ENCODE assay signal across 1 cellular context in the genomic region with DNA sequence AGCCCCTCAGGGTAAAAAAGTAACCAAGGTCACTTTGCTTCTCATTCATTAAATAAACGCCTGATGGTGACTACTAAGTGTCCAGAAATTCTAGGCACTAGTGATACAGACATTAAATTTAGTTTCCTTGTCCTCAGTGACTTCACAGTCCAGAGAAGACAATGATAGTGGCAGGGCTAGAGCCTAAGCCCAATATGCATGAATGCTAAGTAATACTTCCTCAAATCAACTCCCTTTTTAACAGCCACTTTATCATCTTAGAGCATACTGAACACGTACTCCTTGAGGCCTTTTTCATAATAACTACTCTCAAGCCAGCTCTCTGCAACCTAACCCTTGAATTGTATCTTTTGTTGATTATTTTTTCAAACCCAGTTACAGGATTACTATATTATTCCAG.
TF ChIP-seq lines count a peak whose summit lies in the region.

No MANE protein-coding gene starts in this region.

TF ChIP-seq in GM23338, 12 proteins besides CTCF, POLR2A, EP300 and RAD21 (continued from another document):
- TF ChIP-seq, protein P1, sequence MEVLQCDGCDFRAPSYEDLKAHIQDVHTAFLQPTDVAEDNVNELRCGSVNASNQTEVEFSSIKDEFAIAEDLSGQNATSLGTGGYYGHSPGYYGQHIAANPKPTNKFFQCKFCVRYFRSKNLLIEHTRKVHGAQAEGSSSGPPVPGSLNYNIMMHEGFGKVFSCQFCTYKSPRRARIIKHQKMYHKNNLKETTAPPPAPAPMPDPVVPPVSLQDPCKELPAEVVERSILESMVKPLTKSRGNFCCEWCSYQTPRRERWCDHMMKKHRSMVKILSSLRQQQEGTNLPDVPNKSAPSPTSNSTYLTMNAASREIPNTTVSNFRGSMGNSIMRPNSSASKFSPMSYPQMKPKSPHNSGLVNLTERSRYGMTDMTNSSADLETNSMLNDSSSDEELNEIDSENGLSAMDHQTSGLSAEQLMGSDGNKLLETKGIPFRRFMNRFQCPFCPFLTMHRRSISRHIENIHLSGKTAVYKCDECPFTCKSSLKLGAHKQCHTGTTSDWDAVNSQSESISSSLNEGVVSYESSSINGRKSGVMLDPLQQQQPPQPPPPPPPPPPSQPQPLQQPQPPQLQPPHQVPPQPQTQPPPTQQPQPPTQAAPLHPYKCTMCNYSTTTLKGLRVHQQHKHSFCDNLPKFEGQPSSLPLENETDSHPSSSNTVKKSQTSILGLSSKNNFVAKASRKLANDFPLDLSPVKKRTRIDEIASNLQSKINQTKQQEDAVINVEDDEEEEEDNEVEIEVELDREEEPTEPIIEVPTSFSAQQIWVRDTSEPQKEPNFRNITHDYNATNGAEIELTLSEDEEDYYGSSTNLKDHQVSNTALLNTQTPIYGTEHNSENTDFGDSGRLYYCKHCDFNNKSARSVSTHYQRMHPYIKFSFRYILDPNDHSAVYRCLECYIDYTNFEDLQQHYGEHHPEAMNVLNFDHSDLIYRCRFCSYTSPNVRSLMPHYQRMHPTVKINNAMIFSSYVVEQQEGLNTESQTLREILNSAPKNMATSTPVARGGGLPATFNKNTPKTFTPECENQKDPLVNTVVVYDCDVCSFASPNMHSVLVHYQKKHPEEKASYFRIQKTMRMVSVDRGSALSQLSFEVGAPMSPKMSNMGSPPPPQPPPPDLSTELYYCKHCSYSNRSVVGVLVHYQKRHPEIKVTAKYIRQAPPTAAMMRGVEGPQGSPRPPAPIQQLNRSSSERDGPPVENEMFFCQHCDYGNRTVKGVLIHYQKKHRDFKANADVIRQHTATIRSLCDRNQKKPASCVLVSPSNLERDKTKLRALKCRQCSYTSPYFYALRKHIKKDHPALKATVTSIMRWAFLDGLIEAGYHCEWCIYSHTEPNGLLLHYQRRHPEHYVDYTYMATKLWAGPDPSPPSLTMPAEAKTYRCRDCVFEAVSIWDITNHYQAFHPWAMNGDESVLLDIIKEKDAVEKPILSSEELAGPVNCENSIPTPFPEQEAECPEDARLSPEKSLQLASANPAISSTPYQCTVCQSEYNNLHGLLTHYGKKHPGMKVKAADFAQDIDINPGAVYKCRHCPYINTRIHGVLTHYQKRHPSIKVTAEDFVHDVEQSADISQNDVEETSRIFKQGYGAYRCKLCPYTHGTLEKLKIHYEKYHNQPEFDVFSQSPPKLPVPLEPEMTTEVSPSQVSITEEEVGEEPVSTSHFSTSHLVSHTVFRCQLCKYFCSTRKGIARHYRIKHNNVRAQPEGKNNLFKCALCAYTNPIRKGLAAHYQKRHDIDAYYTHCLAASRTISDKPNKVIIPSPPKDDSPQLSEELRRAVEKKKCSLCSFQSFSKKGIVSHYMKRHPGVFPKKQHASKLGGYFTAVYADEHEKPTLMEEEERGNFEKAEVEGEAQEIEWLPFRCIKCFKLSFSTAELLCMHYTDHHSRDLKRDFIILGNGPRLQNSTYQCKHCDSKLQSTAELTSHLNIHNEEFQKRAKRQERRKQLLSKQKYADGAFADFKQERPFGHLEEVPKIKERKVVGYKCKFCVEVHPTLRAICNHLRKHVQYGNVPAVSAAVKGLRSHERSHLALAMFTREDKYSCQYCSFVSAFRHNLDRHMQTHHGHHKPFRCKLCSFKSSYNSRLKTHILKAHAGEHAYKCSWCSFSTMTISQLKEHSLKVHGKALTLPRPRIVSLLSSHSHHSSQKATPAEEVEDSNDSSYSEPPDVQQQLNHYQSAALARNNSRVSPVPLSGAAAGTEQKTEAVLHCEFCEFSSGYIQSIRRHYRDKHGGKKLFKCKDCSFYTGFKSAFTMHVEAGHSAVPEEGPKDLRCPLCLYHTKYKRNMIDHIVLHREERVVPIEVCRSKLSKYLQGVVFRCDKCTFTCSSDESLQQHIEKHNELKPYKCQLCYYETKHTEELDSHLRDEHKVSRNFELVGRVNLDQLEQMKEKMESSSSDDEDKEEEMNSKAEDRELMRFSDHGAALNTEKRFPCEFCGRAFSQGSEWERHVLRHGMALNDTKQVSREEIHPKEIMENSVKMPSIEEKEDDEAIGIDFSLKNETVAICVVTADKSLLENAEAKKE (CRISPR knock-in tag; IDR thresholded peaks at IDR 0.05) = no peak
- TF ChIP-seq ZNF331 (CRISPR knock-in tag; IDR thresholded peaks at IDR 0.05; ENCODE audit: low read depth) (no peak), STAT1 (IDR thresholded peaks at IDR 0.05; ENCODE audit: unreplicated experiment) (no peak), POLR2AphosphoS5 (IDR thresholded peaks at IDR 0.05; ENCODE audit: low read depth) (no peak)
- TF ChIP-seq, protein P2, sequence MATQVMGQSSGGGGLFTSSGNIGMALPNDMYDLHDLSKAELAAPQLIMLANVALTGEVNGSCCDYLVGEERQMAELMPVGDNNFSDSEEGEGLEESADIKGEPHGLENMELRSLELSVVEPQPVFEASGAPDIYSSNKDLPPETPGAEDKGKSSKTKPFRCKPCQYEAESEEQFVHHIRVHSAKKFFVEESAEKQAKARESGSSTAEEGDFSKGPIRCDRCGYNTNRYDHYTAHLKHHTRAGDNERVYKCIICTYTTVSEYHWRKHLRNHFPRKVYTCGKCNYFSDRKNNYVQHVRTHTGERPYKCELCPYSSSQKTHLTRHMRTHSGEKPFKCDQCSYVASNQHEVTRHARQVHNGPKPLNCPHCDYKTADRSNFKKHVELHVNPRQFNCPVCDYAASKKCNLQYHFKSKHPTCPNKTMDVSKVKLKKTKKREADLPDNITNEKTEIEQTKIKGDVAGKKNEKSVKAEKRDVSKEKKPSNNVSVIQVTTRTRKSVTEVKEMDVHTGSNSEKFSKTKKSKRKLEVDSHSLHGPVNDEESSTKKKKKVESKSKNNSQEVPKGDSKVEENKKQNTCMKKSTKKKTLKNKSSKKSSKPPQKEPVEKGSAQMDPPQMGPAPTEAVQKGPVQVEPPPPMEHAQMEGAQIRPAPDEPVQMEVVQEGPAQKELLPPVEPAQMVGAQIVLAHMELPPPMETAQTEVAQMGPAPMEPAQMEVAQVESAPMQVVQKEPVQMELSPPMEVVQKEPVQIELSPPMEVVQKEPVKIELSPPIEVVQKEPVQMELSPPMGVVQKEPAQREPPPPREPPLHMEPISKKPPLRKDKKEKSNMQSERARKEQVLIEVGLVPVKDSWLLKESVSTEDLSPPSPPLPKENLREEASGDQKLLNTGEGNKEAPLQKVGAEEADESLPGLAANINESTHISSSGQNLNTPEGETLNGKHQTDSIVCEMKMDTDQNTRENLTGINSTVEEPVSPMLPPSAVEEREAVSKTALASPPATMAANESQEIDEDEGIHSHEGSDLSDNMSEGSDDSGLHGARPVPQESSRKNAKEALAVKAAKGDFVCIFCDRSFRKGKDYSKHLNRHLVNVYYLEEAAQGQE (IDR thresholded peaks at IDR 0.05; ENCODE audit: unreplicated experiment) = no peak
